Comparison of ENCODE assay signal across 7 cellular contexts in genomic region chr1:121458291-121459048, GRCh38.
DNase-seq lines count a peak whose midpoint lies in the region; ATAC-seq and TF ChIP-seq lines count a peak whose summit lies in the region.

No MANE protein-coding gene starts in this region.

- DNase-seq in NOMO-1 treated with dmso at 0.1 percent for 144 hours (lab: John Stamatoyannopoulos, UW; ENCODE audit: unreplicated experiment) (peak; percentile 79), mucosa of descending colon (no peak), tibial artery (no peak), HPDE6-E6E7 (ENCODE audit: extremely low spot score) (no peak)
- no peak for DNase-seq in stimulated activated CD4-positive, alpha-beta T cell treated with anti-CD3 and anti-CD28 coated beads, Interleukin-2, amount 100 ng/mL, for 48 hours

- H3K4me1 ChIP-seq in mucosa of descending colon (ENCODE audit: low read depth) (no peaks in the 10 kb centered on the region), tibial artery (no peaks in the 10 kb centered on the region)

- intact Hi-C loops in mucosa of descending colon (cut with DNase I, micrococcal nuclease) (no loop called here), tibial artery (cut with DNase I; ENCODE audit: low total_unique reads) (no loop called here)

- peak; percentile 98 for ATAC-seq in GM19023 (IDR thresholded peaks at IDR 0.05; ENCODE audit: unreplicated experiment)
- peak; percentile 98 for ATAC-seq in HG02798 (IDR thresholded peaks at IDR 0.05; ENCODE audit: poor library complexity, unreplicated experiment)
- ATAC-seq in mucosa of descending colon: peak; percentile 50

- TF ChIP-seq CTCF in mucosa of descending colon (IDR thresholded peaks at IDR 0.05) (no peak), tibial artery (IDR thresholded peaks at IDR 0.05) (no peak)

- no peak overlapping the region for H3K27ac ChIP-seq in tibial artery

- no peaks in the 10 kb centered on the region for H3K36me3 ChIP-seq in mucosa of descending colon (ENCODE audit: low read depth)
- no peaks in the 10 kb centered on the region for H3K36me3 ChIP-seq in tibial artery

- no peaks in the 10 kb centered on the region for H3K9me3 ChIP-seq in mucosa of descending colon
- H3K9me3 ChIP-seq in tibial artery: no peaks in the 10 kb centered on the region

- no peak overlapping the region for H3K4me3 ChIP-seq in mucosa of descending colon
- H3K4me3 ChIP-seq in tibial artery: no peak overlapping the region

- no peaks in the 10 kb centered on the region for H3K27me3 ChIP-seq in tibial artery
